In genomic region chr19:7987084-7987768, GRCh38 we compare ENCODE assay signal across 1 cellular context.
TF ChIP-seq lines count a peak whose summit lies in the region.

No MANE protein-coding gene starts in this region.

TF ChIP-seq in IMR-90, 13 proteins besides CTCF, POLR2A, EP300 and RAD21:
- TF ChIP-seq ELK1 (IDR thresholded peaks at IDR 0.05; ENCODE audit: borderline replicate concordance, low read depth, low read length) = no peak
- TF ChIP-seq MAFK (IDR thresholded peaks at IDR 0.05; ENCODE audit: low read depth, low read length) = no peak
